Comparison of ENCODE assay signal across 15 cellular contexts in genomic region chr5:104513194-104513602, GRCh38.
A peak's percentile ranks its signal among the peaks of the same experiment; 100 is the strongest.
DNase-seq lines count a peak whose midpoint lies in the region; ATAC-seq and TF ChIP-seq lines count a peak whose summit lies in the region.
"Had no signal": no experiment of that assay in that cellular context is flagged by ENCODE, and none has a peak within 500 bp of the region (broad histone marks: within the 10 kb centered on the region; RNA-seq: fewer than 3 reads in every experiment).

No MANE protein-coding gene starts in this region.

- 67% methylated on average over 2 of the region's 2 CpGs; no CpG with 5 or more reads in 1 of the 2 experiments for WGBS in endodermal cell (ENCODE audit: insufficient coverage in 1 of 2, insufficient read length in 1 of 2), 2 experiments

- no peaks in the 10 kb centered on the region for H3K27me3 ChIP-seq in endodermal cell (ENCODE audit: control insufficient read depth, insufficient read depth, low read length, poor library complexity, severe bottlenecking)
- H3K27me3 ChIP-seq: heart right ventricle had no signal

- H3K4me1 ChIP-seq in mucosa of descending colon (ENCODE audit: low read depth) = no peaks in the 10 kb centered on the region
- H3K4me1 ChIP-seq in endodermal cell (ENCODE audit: control insufficient read depth, insufficient read depth, low read length) = no peaks in the 10 kb centered on the region
- H3K4me1 ChIP-seq: heart right ventricle, left ventricle myocardium inferior had no signal

- peak; percentile 2 for DNase-seq in COLO829 (ENCODE audit: low spot score)
- peak; percentile 88 for DNase-seq in M059J (ENCODE audit: low read depth)
- peak; percentile 17 to 59 for DNase-seq in cardiac fibroblast (ENCODE audit: low read depth in 2 of 2)
- no peak for DNase-seq in mucosa of descending colon
- DNase-seq in progenitor cell of endocrine pancreas (ENCODE audit: low spot score, unreplicated experiment) = no peak
- no peak for DNase-seq in endodermal cell
- no peak for DNase-seq in NCI-H1417 (lab: John Stamatoyannopoulos, UW)
- no peak for DNase-seq in NCI-H82 treated with DMSO at 0.1 percent for 48 hours (lab: John Stamatoyannopoulos, UW; ENCODE audit: unreplicated experiment)
- DNase-seq: heart right ventricle; left ventricle myocardium inferior; occipital lobe; SIG-M5; stimulated activated CD4-positive, alpha-beta T cell treated with anti-CD3 and anti-CD28 coated beads, Interleukin-1b, Interleukin-23, amount 100 ng/mL, for 48 hours had no signal

- H3K4me1 Mint-ChIP-seq in progenitor cell of endocrine pancreas (ENCODE audit: low read depth) = peaks cover 7% of the 10 kb centered on the region
- no peaks in the 10 kb centered on the region for H3K4me1 Mint-ChIP-seq in endodermal cell
- H3K4me1 Mint-ChIP-seq: activated naive CD4-positive, alpha-beta T cell treated with anti-CD3 and anti-CD28 coated beads, Interleukin-2, amount 50 U/mL, for 24 hours; stimulated activated effector memory CD8-positive, alpha-beta T cell treated with anti-CD3 and anti-CD28 coated beads, Interleukin-12 subunit alpha, Interleukin-12 subunit beta, amount 100 ng/mL, for 72 hours had no signal

- H3K36me3 Mint-ChIP-seq in progenitor cell of endocrine pancreas (ENCODE audit: insufficient read depth) (peaks cover 4% of the 10 kb centered on the region), endodermal cell (ENCODE audit: low read depth) (no peaks in the 10 kb centered on the region)
- H3K36me3 Mint-ChIP-seq: activated naive CD4-positive, alpha-beta T cell treated with anti-CD3 and anti-CD28 coated beads, Interleukin-2, amount 50 U/mL, for 24 hours; stimulated activated effector memory CD8-positive, alpha-beta T cell treated with anti-CD3 and anti-CD28 coated beads, Interleukin-12 subunit alpha, Interleukin-12 subunit beta, amount 100 ng/mL, for 72 hours had no signal

- H3K27ac Mint-ChIP-seq in progenitor cell of endocrine pancreas (no peak overlapping the region), endodermal cell (no peak overlapping the region)
- H3K27ac Mint-ChIP-seq: activated naive CD4-positive, alpha-beta T cell treated with anti-CD3 and anti-CD28 coated beads, Interleukin-2, amount 50 U/mL, for 24 hours; stimulated activated effector memory CD8-positive, alpha-beta T cell treated with anti-CD3 and anti-CD28 coated beads, Interleukin-12 subunit alpha, Interleukin-12 subunit beta, amount 100 ng/mL, for 72 hours had no signal

- peaks cover 9% of the 10 kb centered on the region for H3K9me3 Mint-ChIP-seq in progenitor cell of endocrine pancreas (ENCODE audit: low read depth)
- peaks cover 13% of the 10 kb centered on the region for H3K9me3 Mint-ChIP-seq in endodermal cell

- peaks cover 21% of the 10 kb centered on the region for H3K9me3 ChIP-seq in mucosa of descending colon
- peaks cover 14% of the 10 kb centered on the region for H3K9me3 ChIP-seq in endodermal cell (ENCODE audit: control insufficient read depth, low read length)

- no peak overlapping the region for H3K9ac ChIP-seq in endodermal cell (ENCODE audit: extremely low read depth, low read length, poor library complexity, severe bottlenecking)

- H3K36me3 ChIP-seq in mucosa of descending colon (ENCODE audit: low read depth) = no peaks in the 10 kb centered on the region
- H3K36me3 ChIP-seq in endodermal cell (ENCODE audit: control insufficient read depth, insufficient read depth, low read length) = no peaks in the 10 kb centered on the region
- H3K36me3 ChIP-seq: heart right ventricle, left ventricle myocardium inferior had no signal

- no peak overlapping the region for H3K4me3 ChIP-seq in cardiac fibroblast (replicated peaks in 1 of 2; ENCODE audit: low read depth in 2 of 2, low read length in 2 of 2)
- no peak overlapping the region for H3K4me3 ChIP-seq in mucosa of descending colon
- no peak overlapping the region for H3K4me3 ChIP-seq in endodermal cell (ENCODE audit: low read length)
- H3K4me3 ChIP-seq: heart right ventricle, left ventricle myocardium inferior had no signal

- H3K4me3 Mint-ChIP-seq in progenitor cell of endocrine pancreas (ENCODE audit: low read depth) (no peak overlapping the region), endodermal cell (no peak overlapping the region)
- H3K4me3 Mint-ChIP-seq: activated naive CD4-positive, alpha-beta T cell treated with anti-CD3 and anti-CD28 coated beads, Interleukin-2, amount 50 U/mL, for 24 hours; stimulated activated effector memory CD8-positive, alpha-beta T cell treated with anti-CD3 and anti-CD28 coated beads, Interleukin-12 subunit alpha, Interleukin-12 subunit beta, amount 100 ng/mL, for 72 hours had no signal

- H3K27me3 Mint-ChIP-seq in progenitor cell of endocrine pancreas (no peaks in the 10 kb centered on the region), endodermal cell (ENCODE audit: insufficient read depth) (no peaks in the 10 kb centered on the region)
- H3K27me3 Mint-ChIP-seq: activated naive CD4-positive, alpha-beta T cell treated with anti-CD3 and anti-CD28 coated beads, Interleukin-2, amount 50 U/mL, for 24 hours had no signal

- peak; percentile 37 for ATAC-seq in mucosa of descending colon
- ATAC-seq: stimulated activated effector memory CD8-positive, alpha-beta T cell treated with anti-CD3 and anti-CD28 coated beads, Interleukin-12 subunit alpha, Interleukin-12 subunit beta, amount 100 ng/mL, for 72 hours had no signal

- intact Hi-C loops in mucosa of descending colon (cut with DNase I, micrococcal nuclease) = no loop called here

- no peak overlapping the region for H3K27ac ChIP-seq in endodermal cell (ENCODE audit: low read depth, low read length)
- H3K27ac ChIP-seq: heart right ventricle, left ventricle myocardium inferior had no signal

- no peak for TF ChIP-seq CTCF in cardiac fibroblast (IDR thresholded peaks at IDR 0.05; ENCODE audit: low read depth, low read length)
- no peak for TF ChIP-seq CTCF in mucosa of descending colon (IDR thresholded peaks at IDR 0.05)
- TF ChIP-seq CTCF in progenitor cell of endocrine pancreas (IDR thresholded peaks at IDR 0.05; ENCODE audit: unreplicated experiment) = no peak
- TF ChIP-seq CTCF in endodermal cell (conservative IDR thresholded peaks at IDR 0.05) = no peak

Comparison
In these comparisons a context has a peak if more than half of its experiments do, and no peak if none do; other contexts are left out.
1. DNase-seq: peak in COLO829 (single experiment), M059J (single experiment) and cardiac fibroblast (2 of 2); none in mucosa of descending colon (0 of 3), progenitor cell of endocrine pancreas (single experiment), endodermal cell (single experiment), NCI-H1417 (0 of 3) and NCI-H82 treated with DMSO at 0.1 percent for 48 hours (single experiment).